In genomic region chr5:150293091-150293941, GRCh38 we compare ENCODE assay signal across 23 cellular contexts. TPM values are rescaled to one million over a fixed set of nuclear protein-coding genes. Genes with fewer than 3 reads are reported as not detected.
DNase-seq lines count a peak whose midpoint lies in the region; ATAC-seq and TF ChIP-seq lines count a peak whose summit lies in the region.
"Had no signal": no experiment of that assay in that cellular context is flagged by ENCODE, and none has a peak within 500 bp of the region (broad histone marks: within the 10 kb centered on the region; RNA-seq: fewer than 3 reads in every experiment).

No MANE protein-coding gene starts in this region.

- TF ChIP-seq CTCF in GM23338 (conservative IDR thresholded peaks at IDR 0.05; ENCODE audit: low read depth in 2 of 2) (no peak), brain microvascular endothelial cell (IDR thresholded peaks at IDR 0.05; ENCODE audit: low read depth, low read length, missing control alignments) (peak; percentile 23), upper lobe of left lung (IDR thresholded peaks at IDR 0.05) (no peak)

- H3K79me1 ChIP-seq in mesenchymal stem cell (replicated peaks; ENCODE audit: low read length, poor library complexity, severe bottlenecking): peaks cover 27% of the 10 kb centered on the region

- no peak overlapping the region for H3K9ac ChIP-seq in mesenchymal stem cell (ENCODE audit: low read length)

- H2BK15ac ChIP-seq in mesenchymal stem cell (ENCODE audit: low read depth, poor library complexity, severe bottlenecking): no peak overlapping the region

- H2AK5ac ChIP-seq in mesenchymal stem cell (ENCODE audit: low read length, severe bottlenecking): no peak overlapping the region

- no peak overlapping the region for H4K8ac ChIP-seq in mesenchymal stem cell (ENCODE audit: low read length)

- peaks cover 14% of the 10 kb centered on the region for H3K4me1 Mint-ChIP-seq in GM23338
- H3K4me1 Mint-ChIP-seq: activated CD4-positive, alpha-beta T cell treated with anti-CD3 and anti-CD28 coated beads, Interleukin-2, amount 10 ng/mL, durations not matched to agents 24 days and 14 days; activated naive CD8-positive, alpha-beta T cell treated with anti-CD3 and anti-CD28 coated beads, Interleukin-2, amount 50 U/mL, for 24 hours; stimulated activated effector memory CD8-positive, alpha-beta T cell treated with anti-CD3 and anti-CD28 coated beads, Interleukin-12 subunit alpha, Interleukin-12 subunit beta, amount 100 ng/mL, for 72 hours had no signal

- no peaks in the 10 kb centered on the region for H4K20me1 ChIP-seq in GM23338 (replicated peaks; ENCODE audit: insufficient read depth)

- peak overlapping the region in 1 of 2 experiments; percentile 7 for H2BK12ac ChIP-seq in mesenchymal stem cell (ENCODE audit: low read length in 2 of 2)

- H3K4me1 ChIP-seq in GM23338 (ENCODE audit: insufficient read depth): no peaks in the 10 kb centered on the region
- peaks cover 52% of the 10 kb centered on the region for H3K4me1 ChIP-seq in mesenchymal stem cell (ENCODE audit: control insufficient read depth, insufficient read depth, low read depth, low read length)
- H3K4me1 ChIP-seq in upper lobe of left lung: peaks cover 0 to 7% (median 3%) of the 10 kb centered on the region in 4 donors
- H3K4me1 ChIP-seq: gastrocnemius medialis had no signal

- H3K27me3 ChIP-seq in GM23338 (ENCODE audit: insufficient read depth): no peaks in the 10 kb centered on the region
- H3K27me3 ChIP-seq in brain microvascular endothelial cell (replicated peaks): no peaks in the 10 kb centered on the region
- no peaks in the 10 kb centered on the region for H3K27me3 ChIP-seq in mesenchymal stem cell (ENCODE audit: control insufficient read depth in 1 of 2, insufficient read depth in 1 of 2, low read length in 2 of 2)
- H3K27me3 ChIP-seq in upper lobe of left lung: no peaks in the 10 kb centered on the region
- H3K27me3 ChIP-seq: gastrocnemius medialis, right atrium auricular region, SJSA1 had no signal

- H3K36me3 ChIP-seq in GM23338 (ENCODE audit: insufficient read depth): no peaks in the 10 kb centered on the region
- no peaks in the 10 kb centered on the region for H3K36me3 ChIP-seq in brain microvascular endothelial cell (replicated peaks)
- peaks cover 6 to 42% of the 10 kb centered on the region in 2 experiments for H3K36me3 ChIP-seq in mesenchymal stem cell (ENCODE audit: control insufficient read depth in 1 of 2, insufficient read depth in 2 of 2, low read depth in 1 of 2, low read length in 2 of 2)
- H3K36me3 ChIP-seq in upper lobe of left lung: no peaks in the 10 kb centered on the region
- H3K36me3 ChIP-seq: gastrocnemius medialis, right atrium auricular region, SJSA1 had no signal

- WGBS in mesenchymal stem cell: 94% methylated on average over 17 of the region's 19 CpGs
- 61 to 80% methylated on average over 5 to 18 of the region's 19 CpGs for WGBS in upper lobe of left lung, 2 donors

- H3K27me3 Mint-ChIP-seq in GM23338 (ENCODE audit: insufficient read depth, low read depth, poor library complexity): peaks cover 11% of the 10 kb centered on the region

- no peak overlapping the region for H3K27ac ChIP-seq in GM23338 (ENCODE audit: low read depth)
- H3K27ac ChIP-seq in brain microvascular endothelial cell: no peak overlapping the region
- H3K27ac ChIP-seq in mesenchymal stem cell (ENCODE audit: low read length, poor library complexity, severe bottlenecking): no peak overlapping the region
- H3K27ac ChIP-seq in upper lobe of left lung: no peak overlapping the region
- H3K27ac ChIP-seq: gastrocnemius medialis, right atrium auricular region, SJSA1 had no signal

- H3K4me2 ChIP-seq in GM23338: no peak overlapping the region
- H3K4me2 ChIP-seq in mesenchymal stem cell (ENCODE audit: low read length, poor library complexity, severe bottlenecking): no peak overlapping the region

- H2AFZ ChIP-seq in GM23338 (no peak overlapping the region), mesenchymal stem cell (ENCODE audit: low read depth, low read length) (no peak overlapping the region)

- H3K4me3 ChIP-seq in GM23338 (no peak overlapping the region), brain microvascular endothelial cell (ENCODE audit: low read depth, low read length) (no peak overlapping the region), mesenchymal stem cell (ENCODE audit: insufficient read depth in 1 of 2, low read depth in 1 of 2, low read length in 2 of 2) (no peak overlapping the region), upper lobe of left lung (no peak overlapping the region)
- H3K4me3 ChIP-seq: gastrocnemius medialis, right atrium auricular region, SJSA1 had no signal

- H3K9me3 Mint-ChIP-seq in GM23338: no peaks in the 10 kb centered on the region; the same call in 2 of the 3 replicates
- H3K9me3 Mint-ChIP-seq: activated CD4-positive, alpha-beta T cell treated with anti-CD3 and anti-CD28 coated beads, Interleukin-2, amount 10 ng/mL, durations not matched to agents 24 days and 14 days; activated naive CD8-positive, alpha-beta T cell treated with anti-CD3 and anti-CD28 coated beads, Interleukin-2, amount 50 U/mL, for 24 hours; CD8-positive, alpha-beta T cell; stimulated activated effector memory CD8-positive, alpha-beta T cell treated with anti-CD3 and anti-CD28 coated beads, Interleukin-12 subunit alpha, Interleukin-12 subunit beta, amount 100 ng/mL, for 72 hours had no signal

- H3K79me2 ChIP-seq in GM23338 (replicated peaks; ENCODE audit: insufficient read depth): no peaks in the 10 kb centered on the region

- no peak overlapping the region for H3K4ac ChIP-seq in mesenchymal stem cell (ENCODE audit: low read depth in 1 of 2, low read length in 2 of 2)

- peak overlapping the region; percentile 14 for H4K91ac ChIP-seq in mesenchymal stem cell (ENCODE audit: low read length)

- H3F3A ChIP-seq in GM23338 (replicated peaks; ENCODE audit: low read depth): no peaks in the 10 kb centered on the region

- H3K14ac ChIP-seq in mesenchymal stem cell (ENCODE audit: low read length in 2 of 2): peak overlapping the region in 1 of 2 experiments; percentile 78

- H3K4me3 Mint-ChIP-seq in GM23338: no peak overlapping the region
- H3K4me3 Mint-ChIP-seq: activated CD4-positive, alpha-beta T cell treated with anti-CD3 and anti-CD28 coated beads, Interleukin-2, amount 10 ng/mL, durations not matched to agents 24 days and 14 days; activated naive CD8-positive, alpha-beta T cell treated with anti-CD3 and anti-CD28 coated beads, Interleukin-2, amount 50 U/mL, for 24 hours; CD8-positive, alpha-beta T cell; stimulated activated effector memory CD8-positive, alpha-beta T cell treated with anti-CD3 and anti-CD28 coated beads, Interleukin-12 subunit alpha, Interleukin-12 subunit beta, amount 100 ng/mL, for 72 hours had no signal

- TF ChIP-seq POLR2A in upper lobe of left lung (IDR thresholded peaks at IDR 0.05): no peak

- no peaks in the 10 kb centered on the region for H3K9me3 ChIP-seq in mesenchymal stem cell (ENCODE audit: control insufficient read depth, low read length)
- no peaks in the 10 kb centered on the region for H3K9me3 ChIP-seq in upper lobe of left lung
- H3K9me3 ChIP-seq: gastrocnemius medialis, right atrium auricular region, SJSA1 had no signal

- DNase-seq in GM23338 (ENCODE audit: low spot score): no peak
- DNase-seq in OCI-M1 (lab: John Stamatoyannopoulos, UW): peak; percentile 70
- DNase-seq in brain microvascular endothelial cell: no peak
- no peak for DNase-seq in mesenchymal stem cell
- no peak for DNase-seq in upper lobe of left lung
- no peak for DNase-seq in stimulated activated CD4-positive, alpha-beta T cell treated with anti-CD3 and anti-CD28 coated beads, Interleukin-1b, Interleukin-23, amount 100 ng/mL, for 48 hours
- no peak for DNase-seq in epidermal melanocyte (ENCODE audit: insufficient read length, low spot score)
- DNase-seq: activated CD4-positive, alpha-beta T cell treated with anti-CD3 and anti-CD28 coated beads, Interleukin-2, amount 10 ng/mL, durations not matched to agents 24 days and 14 days; activated naive CD8-positive, alpha-beta T cell treated with anti-CD3 and anti-CD28 coated beads, Interleukin-2, amount 50 U/mL, for 24 hours; CD8-positive, alpha-beta T cell; DMS79; gastrocnemius medialis; HCEC 1CT; left colon; NCI-H1092 treated with DMSO at 0.1 percent for 48 hours; NCI-H526; nucleus accumbens; stimulated activated CD4-positive, alpha-beta T cell treated with anti-CD3 and anti-CD28 coated beads, Interleukin-15, amount 100 ng/mL, for 24 hours had no signal

- no peak overlapping the region for H3K23ac ChIP-seq in mesenchymal stem cell (ENCODE audit: low read length in 2 of 2)

- H2BK5ac ChIP-seq in mesenchymal stem cell (ENCODE audit: low read depth, low read length, poor library complexity, severe bottlenecking): no peak overlapping the region

- no peaks in the 10 kb centered on the region for H3K9me2 ChIP-seq in GM23338 (ENCODE audit: insufficient read depth)

- H3K18ac ChIP-seq in mesenchymal stem cell (ENCODE audit: low read depth in 1 of 2, low read length in 2 of 2): peak overlapping the region in 1 of 2 experiments; percentile 6

- in situ Hi-C loops in brain microvascular endothelial cell (cut with HindIII; ENCODE audit: low pct_ligation_motif_present, low sequenced_read_pairs): no loop called here

- H3K27ac Mint-ChIP-seq in GM23338: no peak overlapping the region
- H3K27ac Mint-ChIP-seq: activated CD4-positive, alpha-beta T cell treated with anti-CD3 and anti-CD28 coated beads, Interleukin-2, amount 10 ng/mL, durations not matched to agents 24 days and 14 days; activated naive CD8-positive, alpha-beta T cell treated with anti-CD3 and anti-CD28 coated beads, Interleukin-2, amount 50 U/mL, for 24 hours; CD8-positive, alpha-beta T cell; stimulated activated effector memory CD8-positive, alpha-beta T cell treated with anti-CD3 and anti-CD28 coated beads, Interleukin-12 subunit alpha, Interleukin-12 subunit beta, amount 100 ng/mL, for 72 hours had no signal

- no peak overlapping the region for H2BK120ac ChIP-seq in mesenchymal stem cell (ENCODE audit: low read depth, low read length)

- no peaks in the 10 kb centered on the region; the same call in 2 of the 3 replicates for H3K36me3 Mint-ChIP-seq in GM23338 (ENCODE audit: low read depth)
- H3K36me3 Mint-ChIP-seq: CD8-positive, alpha-beta T cell; stimulated activated effector memory CD8-positive, alpha-beta T cell treated with anti-CD3 and anti-CD28 coated beads, Interleukin-12 subunit alpha, Interleukin-12 subunit beta, amount 100 ng/mL, for 72 hours had no signal

- TF ChIP-seq EP300 in upper lobe of left lung (IDR thresholded peaks at IDR 0.05): no peak

- ATAC-seq in GM23338: peak; percentile 35
- no peak for ATAC-seq in upper lobe of left lung (ENCODE audit: low FRiP score in 2 of 2)
- ATAC-seq in GM21528 (IDR thresholded peaks at IDR 0.05; ENCODE audit: low FRiP score, unreplicated experiment): no peak
- ATAC-seq: activated naive CD8-positive, alpha-beta T cell treated with anti-CD3 and anti-CD28 coated beads, Interleukin-2, amount 50 U/mL, for 24 hours; CD8-positive, alpha-beta T cell; gastrocnemius medialis; left colon; stimulated activated effector memory CD8-positive, alpha-beta T cell treated with anti-CD3 and anti-CD28 coated beads, Interleukin-12 subunit alpha, Interleukin-12 subunit beta, amount 100 ng/mL, for 72 hours had no signal

RNA-seq across cellular contexts. Expression of gene CAMK2A, which starts 3.7 kb away (rescaled TPM):
- total RNA-seq in GM23338 (2014; rRNA removed; shearing (Covaris generic)): not detected in 2 replicates
- 0.18 TPM in 1 of 2 replicates, not detected in the other for polyA plus RNA-seq in GM23338 (2016; fragmentation: Nextera tagmentation; extraction: Ambion mirVana)
- polyA plus RNA-seq in mesenchymal stem cell (2013, experiment 1 of 2): 0.65 TPM
- 0.47 TPM for polyA plus RNA-seq in mesenchymal stem cell (2013, experiment 2 of 2)
- total RNA-seq in upper lobe of left lung: 1 to 10 TPM in 4 of 6 donors, under 1 TPM in 1, not detected in 1; 0.29 to 2.4 (median 1.8) TPM
- total RNA-seq: activated CD4-positive, alpha-beta T cell treated with anti-CD3 and anti-CD28 coated beads, Interleukin-2, amount 10 ng/mL, durations not matched to agents 24 days and 14 days; OCI-LY7; SJSA1 had no signal

RNA-seq across cellular contexts. Expression of gene ARSI, which starts 9.4 kb away (rescaled TPM):
- 6.9 and 7.1 TPM in 2 replicates for total RNA-seq in GM23338 (2014; rRNA removed; shearing (Covaris generic))
- 0.99 and 1.6 TPM in 2 replicates for polyA plus RNA-seq in GM23338 (2016; fragmentation: Nextera tagmentation; extraction: Ambion mirVana)
- polyA plus RNA-seq in mesenchymal stem cell (2013, experiment 1 of 2): 1.6 TPM
- 1.5 TPM for polyA plus RNA-seq in mesenchymal stem cell (2013, experiment 2 of 2)
- 1 to 10 TPM in 5 of 6 donors, under 1 TPM in 1; 0.78 to 6.3 (median 2.8) TPM for total RNA-seq in upper lobe of left lung
- total RNA-seq: activated CD4-positive, alpha-beta T cell treated with anti-CD3 and anti-CD28 coated beads, Interleukin-2, amount 10 ng/mL, durations not matched to agents 24 days and 14 days; gastrocnemius medialis; OCI-LY7 had no signal
